In the genomic region with DNA sequence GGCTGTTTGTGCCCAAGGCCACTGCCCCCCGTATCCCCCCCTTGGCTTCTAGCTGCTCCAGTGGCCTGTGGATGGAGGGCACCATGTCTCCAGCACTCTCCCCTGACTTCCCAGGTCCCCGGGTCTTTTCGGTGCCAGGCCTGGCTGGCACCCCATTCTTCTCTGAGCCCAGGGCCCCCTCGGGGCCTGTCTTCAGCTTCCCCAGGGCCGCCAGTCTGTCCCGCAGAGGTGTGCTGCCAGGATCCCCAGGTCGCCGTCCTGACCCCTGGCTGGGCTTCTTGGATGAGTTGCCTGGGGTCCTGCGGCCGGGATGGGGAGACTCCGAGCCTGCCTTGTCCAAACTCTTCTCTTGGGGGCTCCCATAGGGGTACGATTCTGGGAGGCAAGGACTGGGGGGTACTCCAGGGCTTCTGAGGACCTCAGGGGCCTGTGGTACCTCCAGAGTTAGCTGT, we compare ENCODE assay signal across 29 cellular contexts.
"Had no signal": no experiment of that assay in that cellular context is flagged by ENCODE, and none has a peak within 500 bp of the region (broad histone marks: within the 10 kb centered on the region; RNA-seq: fewer than 3 reads in every experiment).

No MANE protein-coding gene starts in this region.

- H3K27ac ChIP-seq: adrenal gland, body of pancreas, epithelial cell of prostate, esophagus squamous epithelium, gastroesophageal sphincter had no signal

- DNase-seq: activated CD4-positive, alpha-beta memory T cell treated with anti-CD3 and anti-CD28 coated beads for 36 hours; activated CD4-positive, alpha-beta T cell treated with anti-CD3 and anti-CD28 coated beads for 36 hours; activated CD4-positive, alpha-beta T cell treated with anti-CD3 and anti-CD28 coated beads, Interleukin-2, amount 10 ng/mL, durations not matched to agents 24 days and 14 days; activated CD4-positive, CD25-positive, alpha-beta regulatory T cell; activated CD4-positive, CD25-positive, alpha-beta regulatory T cell treated with anti-CD3 and anti-CD28 coated beads, Interleukin-2, amount 50 U/mL, for 72 hours; activated CD8-positive, alpha-beta memory T cell treated with anti-CD3 and anti-CD28 coated beads, Interleukin-2, amount 10 ng/mL, durations not matched to agents 7 days and 5 days; activated CD8-positive, alpha-beta memory T cell treated with anti-CD3 and anti-CD28 coated beads, Interleukin-2, amount 50 U/mL, for 4 hours; activated CD8-positive, alpha-beta T cell treated with anti-CD3 and anti-CD28 coated beads, Interleukin-2, amount 10 ng/mL, durations not matched to agents 7 days and 5 days; activated effector memory CD4-positive, alpha-beta T cell treated with anti-CD3 and anti-CD28 coated beads, Interleukin-2, amount 50 U/mL, for 16 hours; activated naive CD4-positive, alpha-beta T cell treated with anti-CD3 and anti-CD28 coated beads for 36 hours; activated naive CD8-positive, alpha-beta T cell treated with anti-CD3 and anti-CD28 coated beads for 36 hours; activated naive CD8-positive, alpha-beta T cell treated with anti-CD3 and anti-CD28 coated beads, Interleukin-2, amount 50 U/mL, for 24 hours; activated T-cell treated with anti-CD3 and anti-CD28 coated beads, Interleukin-2, amount 50 U/mL, for 1 hour; activated T-cell treated with anti-CD3 and anti-CD28 coated beads, Interleukin-2, amount 50 U/mL, for 48 hours; adrenal gland; amygdala; body of pancreas; caudate nucleus; cortex of kidney; dermis blood vessel endothelial cell; effector CD4-positive, alpha-beta T cell; effector memory CD8-positive, alpha-beta T cell; esophagus squamous epithelium; foreskin melanocyte; T-helper 2 cell had no signal

- ATAC-seq: activated CD4-positive, alpha-beta T cell treated with anti-CD3 and anti-CD28 coated beads for 36 hours; activated CD8-positive, alpha-beta memory T cell treated with anti-CD3 and anti-CD28 coated beads, Interleukin-2, amount 10 ng/mL, durations not matched to agents 7 days and 5 days; activated CD8-positive, alpha-beta T cell treated with anti-CD3 and anti-CD28 coated beads, Interleukin-2, amount 10 ng/mL, durations not matched to agents 7 days and 5 days; activated naive CD8-positive, alpha-beta T cell treated with anti-CD3 and anti-CD28 coated beads, Interleukin-2, amount 50 U/mL, for 24 hours; body of pancreas; effector memory CD8-positive, alpha-beta T cell; gastroesophageal sphincter had no signal

- H3K4me3 ChIP-seq: adrenal gland, body of pancreas, esophagus squamous epithelium, gastroesophageal sphincter had no signal

- H3K4me1 ChIP-seq: body of pancreas, esophagus squamous epithelium had no signal

- FAIRE-seq: colon, endothelial cell of umbilical vein had no signal

- H3K9me3 ChIP-seq: adrenal gland, body of pancreas, esophagus squamous epithelium, gastroesophageal sphincter had no signal

- H3K27me3 ChIP-seq: adrenal gland, body of pancreas, esophagus squamous epithelium, gastroesophageal sphincter had no signal
